1 cellular context compared by ENCODE assay signal in genomic region chr3:70095260-70095659, GRCh38.
TF ChIP-seq lines count a peak whose summit lies in the region.

No MANE protein-coding gene starts in this region.

TF ChIP-seq in Ishikawa, 13 proteins besides CTCF, POLR2A, EP300 and RAD21 (continued from another document):
- TF ChIP-seq, protein P1, sequence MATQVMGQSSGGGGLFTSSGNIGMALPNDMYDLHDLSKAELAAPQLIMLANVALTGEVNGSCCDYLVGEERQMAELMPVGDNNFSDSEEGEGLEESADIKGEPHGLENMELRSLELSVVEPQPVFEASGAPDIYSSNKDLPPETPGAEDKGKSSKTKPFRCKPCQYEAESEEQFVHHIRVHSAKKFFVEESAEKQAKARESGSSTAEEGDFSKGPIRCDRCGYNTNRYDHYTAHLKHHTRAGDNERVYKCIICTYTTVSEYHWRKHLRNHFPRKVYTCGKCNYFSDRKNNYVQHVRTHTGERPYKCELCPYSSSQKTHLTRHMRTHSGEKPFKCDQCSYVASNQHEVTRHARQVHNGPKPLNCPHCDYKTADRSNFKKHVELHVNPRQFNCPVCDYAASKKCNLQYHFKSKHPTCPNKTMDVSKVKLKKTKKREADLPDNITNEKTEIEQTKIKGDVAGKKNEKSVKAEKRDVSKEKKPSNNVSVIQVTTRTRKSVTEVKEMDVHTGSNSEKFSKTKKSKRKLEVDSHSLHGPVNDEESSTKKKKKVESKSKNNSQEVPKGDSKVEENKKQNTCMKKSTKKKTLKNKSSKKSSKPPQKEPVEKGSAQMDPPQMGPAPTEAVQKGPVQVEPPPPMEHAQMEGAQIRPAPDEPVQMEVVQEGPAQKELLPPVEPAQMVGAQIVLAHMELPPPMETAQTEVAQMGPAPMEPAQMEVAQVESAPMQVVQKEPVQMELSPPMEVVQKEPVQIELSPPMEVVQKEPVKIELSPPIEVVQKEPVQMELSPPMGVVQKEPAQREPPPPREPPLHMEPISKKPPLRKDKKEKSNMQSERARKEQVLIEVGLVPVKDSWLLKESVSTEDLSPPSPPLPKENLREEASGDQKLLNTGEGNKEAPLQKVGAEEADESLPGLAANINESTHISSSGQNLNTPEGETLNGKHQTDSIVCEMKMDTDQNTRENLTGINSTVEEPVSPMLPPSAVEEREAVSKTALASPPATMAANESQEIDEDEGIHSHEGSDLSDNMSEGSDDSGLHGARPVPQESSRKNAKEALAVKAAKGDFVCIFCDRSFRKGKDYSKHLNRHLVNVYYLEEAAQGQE (IDR thresholded peaks at IDR 0.05; ENCODE audit: low read depth) = no peak
- TF ChIP-seq, protein P2, sequence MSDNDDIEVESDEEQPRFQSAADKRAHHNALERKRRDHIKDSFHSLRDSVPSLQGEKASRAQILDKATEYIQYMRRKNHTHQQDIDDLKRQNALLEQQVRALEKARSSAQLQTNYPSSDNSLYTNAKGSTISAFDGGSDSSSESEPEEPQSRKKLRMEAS (IDR thresholded peaks at IDR 0.05) = no peak
- TF ChIP-seq TCF12 (IDR thresholded peaks at IDR 0.05; ENCODE audit: low read depth) = no peak
- TF ChIP-seq ZBTB7A (IDR thresholded peaks at IDR 0.05; ENCODE audit: low read depth) = no peak
- TF ChIP-seq CREB1 (IDR thresholded peaks at IDR 0.05; ENCODE audit: low read depth) = no peak
- no peak for TF ChIP-seq FOXM1 (IDR thresholded peaks at IDR 0.05; ENCODE audit: borderline replicate concordance, low read depth)
